Comparison of ENCODE assay signal across 8 cellular contexts in genomic region chr14:71139058-71139946, GRCh38.
DNase-seq lines count a peak whose midpoint lies in the region; ATAC-seq and TF ChIP-seq lines count a peak whose summit lies in the region.

No MANE protein-coding gene starts in this region.

- no peak overlapping the region for H3K4me3 Mint-ChIP-seq in endothelial cell (ENCODE audit: unreplicated experiment)

- peaks cover 2% of the 10 kb centered on the region for H3K4me1 ChIP-seq in mucosa of descending colon (ENCODE audit: low read depth)

- no peak overlapping the region for H3K27ac Mint-ChIP-seq in endothelial cell (ENCODE audit: unreplicated experiment)

- DNase-seq in AG09309 (ENCODE audit: low read depth) (no peak), GM20000 (ENCODE audit: low spot score) (peak; percentile 65), NCI-H460 (ENCODE audit: extremely low read depth, low read depth) (peak; percentile 54), endothelial cell (ENCODE audit: low spot score) (peak; percentile 60), mucosa of descending colon (peak in 2 of 3 donors; percentile 70 to 71)
- DNase-seq in activated CD8-positive, alpha-beta memory T cell treated with anti-CD3 and anti-CD28 coated beads for 24 hours, result peak; percentile 87
- DNase-seq in stimulated activated CD8-positive, alpha-beta memory T cell treated with anti-CD3 and anti-CD28 coated beads, Interleukin-7, amount 100 ng/mL, for 24 hours (ENCODE audit: low read depth), result peak; percentile 39

- H3K9me3 ChIP-seq in mucosa of descending colon, result no peaks in the 10 kb centered on the region

- TF ChIP-seq CTCF in AG09309 (IDR thresholded peaks at IDR 0.05; ENCODE audit: control insufficient read depth, insufficient read depth, low read depth, low read length, missing control alignments), result peak; percentile 92
- peak; percentile 95 for TF ChIP-seq CTCF in GM20000 (IDR thresholded peaks at IDR 0.05; ENCODE audit: extremely low read depth, missing control alignments)
- peak; percentile 81 for TF ChIP-seq CTCF in endothelial cell (IDR thresholded peaks at IDR 0.05; ENCODE audit: unreplicated experiment)
- peak; percentile 89 for TF ChIP-seq CTCF in mucosa of descending colon (IDR thresholded peaks at IDR 0.05)

- H3K36me3 ChIP-seq in mucosa of descending colon (ENCODE audit: low read depth), result no peaks in the 10 kb centered on the region

- ATAC-seq in mucosa of descending colon (peak; percentile 81), GM21526 (IDR thresholded peaks at IDR 0.05; ENCODE audit: low FRiP score, unreplicated experiment) (no peak)

- intact Hi-C loops in mucosa of descending colon (cut with DNase I, micrococcal nuclease), result loop anchor here (2.0 to 5.0 kb wide), 2 partner anchors 613 kb away; no protein-coding TSS in a partner anchor

- H3K4me3 ChIP-seq in AG09309 (ENCODE audit: control insufficient read depth, low read depth, low read length), result no peak overlapping the region
- H3K4me3 ChIP-seq in mucosa of descending colon, result no peak overlapping the region

- peaks cover 8% of the 10 kb centered on the region for H3K9me3 Mint-ChIP-seq in endothelial cell (ENCODE audit: unreplicated experiment)

- peaks cover 4% of the 10 kb centered on the region for H3K27me3 Mint-ChIP-seq in endothelial cell (ENCODE audit: unreplicated experiment)

- peaks cover 5% of the 10 kb centered on the region for H3K36me3 Mint-ChIP-seq in endothelial cell (ENCODE audit: low read depth, unreplicated experiment)

- H3K4me1 Mint-ChIP-seq in endothelial cell (ENCODE audit: unreplicated experiment), result no peaks in the 10 kb centered on the region
